11 cellular contexts compared by ENCODE assay signal in genomic region chr17:80751460-80752368, GRCh38.
DNase-seq lines count a peak whose midpoint lies in the region; ATAC-seq, FAIRE-seq and TF ChIP-seq lines count a peak whose summit lies in the region.
"Had no signal": no experiment of that assay in that cellular context is flagged by ENCODE, and none has a peak within 500 bp of the region (broad histone marks: within the 10 kb centered on the region; RNA-seq: fewer than 3 reads in every experiment).

No MANE protein-coding gene starts in this region.

- H3K4ac ChIP-seq in H1 (replicated peaks; ENCODE audit: insufficient read length, low read depth, low read length): peak overlapping the region; percentile 39

- peak overlapping the region; percentile 71 to 97 (median 90) for H3K27ac Mint-ChIP-seq in naive thymus-derived CD8-positive, alpha-beta T cell
- no peak overlapping the region for H3K27ac Mint-ChIP-seq in stimulated activated memory B cell treated with anti-CD40 and anti-IgM and Interleukin-4, amounts not matched to agents 10 μg/mL and 1 μg/mL and 100 μg/mL, for 72 hours
- H3K27ac Mint-ChIP-seq in CD4-positive, alpha-beta memory T cell: peak overlapping the region in 3 of 7 donors; percentile 13 to 53 (median 26)

- H4K8ac ChIP-seq in H1 (ENCODE audit: extremely low read depth, insufficient read depth, low read length): no peak overlapping the region

- no peak for TF ChIP-seq POLR2A in H1 (IDR thresholded peaks at IDR 0.05; ENCODE audit: control extremely low read depth in 1 of 2, low read depth in 2 of 2, low read length in 2 of 2)
- no peak for TF ChIP-seq POLR2A in testis (IDR thresholded peaks at IDR 0.05)

- H3K79me1 ChIP-seq in H1 (ENCODE audit: low read depth, low read length): no peaks in the 10 kb centered on the region; the same call in 1 of the 2 replicates

- 70% methylated on average over 20 of the region's 20 CpGs; no CpG with 5 or more reads in 1 of the 2 experiments for WGBS in H1 (ENCODE audit: extremely low coverage in 1 of 2, insufficient coverage in 1 of 2, insufficient read length in 1 of 2, insufficient replicate concordance in 2 of 2, low coverage in 1 of 2, low lambda C conversion rate in 2 of 2, missing lambda C conversion rate in 1 of 2), 2 experiments
- WGBS in testis, 2 donors: 83 to 89% methylated on average over 20 of the region's 20 CpGs

- no peak overlapping the region; the same call in 1 of the 2 replicates for H2BK20ac ChIP-seq in H1 (ENCODE audit: low read length)

- peak; percentile 65 for FAIRE-seq in H1 (lab: Jason Lieb, UNC)
- FAIRE-seq: K562 had no signal

- peaks cover 31 to 64% (median 49%) of the 10 kb centered on the region in 4 donors for H3K4me1 Mint-ChIP-seq in naive thymus-derived CD8-positive, alpha-beta T cell
- H3K4me1 Mint-ChIP-seq in stimulated activated memory B cell treated with anti-CD40 and anti-IgM and Interleukin-4, amounts not matched to agents 10 μg/mL and 1 μg/mL and 100 μg/mL, for 72 hours: peaks cover 5% of the 10 kb centered on the region
- peaks cover 8 to 40% (median 12%) of the 10 kb centered on the region in 4 donors for H3K4me1 Mint-ChIP-seq in CD4-positive, alpha-beta memory T cell

- peak overlapping the region; percentile 30 to 80 (median 64) for H3K4me3 Mint-ChIP-seq in naive thymus-derived CD8-positive, alpha-beta T cell
- no peak overlapping the region for H3K4me3 Mint-ChIP-seq in stimulated activated memory B cell treated with anti-CD40 and anti-IgM and Interleukin-4, amounts not matched to agents 10 μg/mL and 1 μg/mL and 100 μg/mL, for 72 hours
- H3K4me3 Mint-ChIP-seq in CD4-positive, alpha-beta memory T cell: peak overlapping the region in 1 of 8 donors; percentile 32
- H3K4me3 Mint-ChIP-seq: central memory CD8-positive, alpha-beta T cell had no signal

- no peaks in the 10 kb centered on the region for H3K27me3 Mint-ChIP-seq in naive thymus-derived CD8-positive, alpha-beta T cell
- no peaks in the 10 kb centered on the region for H3K27me3 Mint-ChIP-seq in stimulated activated memory B cell treated with anti-CD40 and anti-IgM and Interleukin-4, amounts not matched to agents 10 μg/mL and 1 μg/mL and 100 μg/mL, for 72 hours
- H3K27me3 Mint-ChIP-seq in CD4-positive, alpha-beta memory T cell: no peaks in the 10 kb centered on the region
- H3K27me3 Mint-ChIP-seq: central memory CD8-positive, alpha-beta T cell had no signal

- H3K27me3 ChIP-seq in Karpas-422 (ENCODE audit: low read length) (no peaks in the 10 kb centered on the region), H1 (replicated peaks in 1 of 4; ENCODE audit: control insufficient read depth in 3 of 4, extremely low read depth in 1 of 4, insufficient read depth in 3 of 4, low read length in 3 of 4) (no peaks in the 10 kb centered on the region), testis (no peaks in the 10 kb centered on the region)
- H3K27me3 ChIP-seq in CD4-positive, alpha-beta memory T cell (ENCODE audit: insufficient read depth, low read length): no peaks in the 10 kb centered on the region

- 0 out of 4 replicates have a peak, but pooled peaks of 1 of the 2 experiments have one; percentile 7 for TF ChIP-seq RAD21 in H1 (IDR thresholded peaks at IDR 0.05 in 1 of 2, conservative IDR thresholded peaks at IDR 0.05 in 1 of 2; ENCODE audit: low read depth in 2 of 2, low read length in 2 of 2)

- H3K23ac ChIP-seq in H1 (ENCODE audit: insufficient read length): no peak overlapping the region

- no peak overlapping the region for H3K56ac ChIP-seq in H1 (replicated peaks; ENCODE audit: insufficient read length, low read depth, low read length)

- no peaks in the 10 kb centered on the region for H3K9me2 ChIP-seq in Karpas-422 (replicated peaks; ENCODE audit: insufficient read depth, low read length)

- TF ChIP-seq CTCF in AG09309 (IDR thresholded peaks at IDR 0.05; ENCODE audit: control insufficient read depth, insufficient read depth, low read depth, low read length, missing control alignments) (no peak), H1 (IDR thresholded peaks at IDR 0.05; ENCODE audit: control extremely low read depth in 1 of 3, insufficient read depth in 1 of 3, low read depth in 1 of 3, low read length in 3 of 3) (no peak), testis (IDR thresholded peaks at IDR 0.05) (no peak)

- peak overlapping the region; percentile 62; the same call in 1 of the 2 replicates for H3K18ac ChIP-seq in H1 (ENCODE audit: extremely low read depth, low read length)

- peak; percentile 73 to 77 for ATAC-seq in naive thymus-derived CD8-positive, alpha-beta T cell
- no peak for ATAC-seq in stimulated activated memory B cell treated with anti-CD40 and anti-IgM and Interleukin-4, amounts not matched to agents 10 μg/mL and 1 μg/mL and 100 μg/mL, for 72 hours
- ATAC-seq: K562 had no signal

- peak overlapping the region; percentile 29 for H4K91ac ChIP-seq in H1 (replicated peaks; ENCODE audit: insufficient read length, low read length)

- no peaks in the 10 kb centered on the region for H3K23me2 ChIP-seq in H1 (ENCODE audit: low read depth, low read length)

- no peak overlapping the region for H3K4me3 ChIP-seq in AG09309 (ENCODE audit: control insufficient read depth, low read depth, low read length)
- H3K4me3 ChIP-seq in Karpas-422 (ENCODE audit: low read length): no peak overlapping the region
- H3K4me3 ChIP-seq in H1 (ENCODE audit: extremely low read depth in 1 of 4, insufficient read depth in 2 of 4, low read depth in 3 of 4, low read length in 4 of 4): no peak overlapping the region; a peak in 1 of 8 replicates
- H3K4me3 ChIP-seq in testis: no peak overlapping the region
- H3K4me3 ChIP-seq in CD4-positive, alpha-beta memory T cell (ENCODE audit: low read length in 2 of 2): no peak overlapping the region
- H3K4me3 ChIP-seq: K562 had no signal

- H3K4me2 ChIP-seq in Karpas-422 (ENCODE audit: low read depth, low read length, poor library complexity, severe bottlenecking) (no peak overlapping the region), H1 (ENCODE audit: insufficient read depth in 1 of 2, low read depth in 2 of 2, low read length in 2 of 2) (peak overlapping the region; percentile 52 to 58)

- H3K9me3 Mint-ChIP-seq in naive thymus-derived CD8-positive, alpha-beta T cell: no peaks in the 10 kb centered on the region
- no peaks in the 10 kb centered on the region for H3K9me3 Mint-ChIP-seq in stimulated activated memory B cell treated with anti-CD40 and anti-IgM and Interleukin-4, amounts not matched to agents 10 μg/mL and 1 μg/mL and 100 μg/mL, for 72 hours
- no peaks in the 10 kb centered on the region for H3K9me3 Mint-ChIP-seq in CD4-positive, alpha-beta memory T cell
- H3K9me3 Mint-ChIP-seq: central memory CD8-positive, alpha-beta T cell had no signal

- no peaks in the 10 kb centered on the region for H3K9me3 ChIP-seq in Karpas-422 (ENCODE audit: low read length)
- H3K9me3 ChIP-seq in H1 (ENCODE audit: insufficient read depth in 2 of 2, low read depth in 1 of 2, low read length in 1 of 2): no peaks in the 10 kb centered on the region
- H3K9me3 ChIP-seq in testis: no peaks in the 10 kb centered on the region
- H3K9me3 ChIP-seq in CD4-positive, alpha-beta memory T cell (ENCODE audit: control insufficient read depth in 1 of 2, low read length in 2 of 2): no peaks in the 10 kb centered on the region

- intact Hi-C loops in testis (cut with DNase I; ENCODE audit: low total_unique reads): no loop called here
- intact Hi-C loops in CD4-positive, alpha-beta memory T cell (cut with micrococcal nuclease): no loop called here

- H3K4me1 ChIP-seq in Karpas-422 (ENCODE audit: low read length) (no peaks in the 10 kb centered on the region), H1 (replicated peaks in 1 of 4; ENCODE audit: control insufficient read depth in 3 of 4, insufficient read depth in 4 of 4, low read length in 3 of 4) (peaks cover 8 to 14% (median 12%) of the 10 kb centered on the region in 4 experiments), testis (no peaks in the 10 kb centered on the region)
- peaks cover 4% of the 10 kb centered on the region for H3K4me1 ChIP-seq in CD4-positive, alpha-beta memory T cell (ENCODE audit: insufficient read depth, low read length)

- H3K14ac ChIP-seq in H1 (ENCODE audit: insufficient read length): no peak overlapping the region

- no peaks in the 10 kb centered on the region for H3K36me3 ChIP-seq in Karpas-422 (ENCODE audit: insufficient read depth, low read length)
- H3K36me3 ChIP-seq in H1 (ENCODE audit: control insufficient read depth in 2 of 4, insufficient read depth in 4 of 4, low read length in 3 of 4): no peaks in the 10 kb centered on the region; a peak in 1 of 8 replicates
- no peaks in the 10 kb centered on the region for H3K36me3 ChIP-seq in testis (ENCODE audit: low read depth, missing control alignments)
- peaks cover 11% of the 10 kb centered on the region for H3K36me3 ChIP-seq in CD4-positive, alpha-beta memory T cell (ENCODE audit: insufficient read depth, low read length)

- CTCF ChIA-PET in H1 (lab: Charles Lee; ENCODE audit: partially characterized antibody): interaction anchor here (0.6 to 1.4 kb wide), 6 partner anchors 10 to 235 kb away, joined by 3 read pairs; no protein-coding TSS in a partner anchor
- CTCF ChIA-PET in CD4-positive, alpha-beta memory T cell (lab: Charles Lee; ENCODE audit: partially characterized antibody): no interaction called here

- H4K5ac ChIP-seq in H1 (ENCODE audit: insufficient read length, low read depth, low read length): peak overlapping the region; percentile 13

- H2BK5ac ChIP-seq in H1 (ENCODE audit: low read depth, low read length): 0 out of 2 replicates have a peak overlapping the region, but pooled peaks have one; percentile 49

- TF ChIP-seq EP300 in H1 (IDR thresholded peaks at IDR 0.05; ENCODE audit: borderline replicate concordance in 1 of 2, low read depth in 2 of 2, low read length in 2 of 2): no peak

- no peak overlapping the region; the same call in 1 of the 2 replicates for H2BK15ac ChIP-seq in H1 (ENCODE audit: low read length)

- H2BK12ac ChIP-seq in H1 (ENCODE audit: low read depth, low read length): no peak overlapping the region; the same call in 1 of the 2 replicates

- peak; percentile 24 for DNase-seq in AG09309 (ENCODE audit: low read depth)
- DNase-seq in Karpas-422: no peak
- no peak for DNase-seq in H1 (ENCODE audit: low read depth in 1 of 2, low spot score in 2 of 2)
- DNase-seq in naive thymus-derived CD8-positive, alpha-beta T cell: no peak
- no peak for DNase-seq in testis
- DNase-seq in CD4-positive, alpha-beta memory T cell: no peak
- no peak for DNase-seq in NCI-H2196 (lab: John Stamatoyannopoulos, UW; ENCODE audit: unreplicated experiment)
- DNase-seq: DMS79 had no signal

- H3K27ac ChIP-seq in Karpas-422 (ENCODE audit: low read length) (peak overlapping the region; percentile 31; the same call in 1 of the 2 replicates), H1 (ENCODE audit: low read depth, low read length) (0 out of 2 replicates have a peak overlapping the region, but pooled peaks have one; percentile 13), testis (no peak overlapping the region)
- no peak overlapping the region for H3K27ac ChIP-seq in CD4-positive, alpha-beta memory T cell (ENCODE audit: low read depth, low read length)

- POLR2A ChIA-PET in H1 (lab: Charles Lee; ENCODE audit: partially characterized antibody): no interaction called here
- POLR2A ChIA-PET in naive thymus-derived CD8-positive, alpha-beta T cell (lab: Charles Lee): interaction anchor here (1.0 to 2.2 kb wide), 5 partner anchors 9 to 297 kb away, joined by 3 to 13 read pairs (median 4); no protein-coding TSS in a partner anchor
- POLR2A ChIA-PET in CD4-positive, alpha-beta memory T cell (lab: Charles Lee; ENCODE audit: partially characterized antibody): no interaction called here

- peaks cover 7% of the 10 kb centered on the region for H3K79me2 ChIP-seq in Karpas-422 (ENCODE audit: low read length)
- H3K79me2 ChIP-seq in H1 (ENCODE audit: control insufficient read depth in 1 of 2, insufficient read depth in 2 of 2, low read length in 2 of 2): no peaks in the 10 kb centered on the region

- no peak overlapping the region for H2AFZ ChIP-seq in Karpas-422 (ENCODE audit: low read length)
- H2AFZ ChIP-seq in H1 (ENCODE audit: low read length): no peak overlapping the region

- H4K20me1 ChIP-seq in Karpas-422 (ENCODE audit: insufficient read depth, low read depth, low read length) (no peaks in the 10 kb centered on the region), H1 (replicated peaks in 1 of 2; ENCODE audit: control insufficient read depth in 1 of 2, insufficient read depth in 2 of 2, low read length in 2 of 2) (no peaks in the 10 kb centered on the region)

- H2BK120ac ChIP-seq in H1 (replicated peaks; ENCODE audit: low read depth, low read length): peak overlapping the region; percentile 13

- peaks cover 5 to 19% (median 11%) of the 10 kb centered on the region in 3 donors for H3K36me3 Mint-ChIP-seq in naive thymus-derived CD8-positive, alpha-beta T cell
- peaks cover 40% of the 10 kb centered on the region for H3K36me3 Mint-ChIP-seq in stimulated activated memory B cell treated with anti-CD40 and anti-IgM and Interleukin-4, amounts not matched to agents 10 μg/mL and 1 μg/mL and 100 μg/mL, for 72 hours
- H3K36me3 Mint-ChIP-seq in CD4-positive, alpha-beta memory T cell: peaks cover 19 to 30% of the 10 kb centered on the region in 2 donors

- H3K9ac ChIP-seq in Karpas-422 (ENCODE audit: low read length) (no peak overlapping the region), H1 (replicated peaks in 1 of 4; ENCODE audit: extremely low read depth in 1 of 4, low read depth in 3 of 4, low read length in 3 of 4) (no peak overlapping the region)

- H2AK5ac ChIP-seq in H1 (ENCODE audit: low read depth, low read length): no peak overlapping the region; the same call in 1 of the 2 replicates

Comparison
In these comparisons a context has a peak if more than half of its experiments do, and no peak if none do; other contexts are left out.
1. H3K27ac ChIP-seq: peak in Karpas-422 (single experiment) and H1 (single experiment); none in testis (0 of 2) and CD4-positive, alpha-beta memory T cell (single experiment).